ENCODE assay signal across 9 cellular contexts in the genomic region with DNA sequence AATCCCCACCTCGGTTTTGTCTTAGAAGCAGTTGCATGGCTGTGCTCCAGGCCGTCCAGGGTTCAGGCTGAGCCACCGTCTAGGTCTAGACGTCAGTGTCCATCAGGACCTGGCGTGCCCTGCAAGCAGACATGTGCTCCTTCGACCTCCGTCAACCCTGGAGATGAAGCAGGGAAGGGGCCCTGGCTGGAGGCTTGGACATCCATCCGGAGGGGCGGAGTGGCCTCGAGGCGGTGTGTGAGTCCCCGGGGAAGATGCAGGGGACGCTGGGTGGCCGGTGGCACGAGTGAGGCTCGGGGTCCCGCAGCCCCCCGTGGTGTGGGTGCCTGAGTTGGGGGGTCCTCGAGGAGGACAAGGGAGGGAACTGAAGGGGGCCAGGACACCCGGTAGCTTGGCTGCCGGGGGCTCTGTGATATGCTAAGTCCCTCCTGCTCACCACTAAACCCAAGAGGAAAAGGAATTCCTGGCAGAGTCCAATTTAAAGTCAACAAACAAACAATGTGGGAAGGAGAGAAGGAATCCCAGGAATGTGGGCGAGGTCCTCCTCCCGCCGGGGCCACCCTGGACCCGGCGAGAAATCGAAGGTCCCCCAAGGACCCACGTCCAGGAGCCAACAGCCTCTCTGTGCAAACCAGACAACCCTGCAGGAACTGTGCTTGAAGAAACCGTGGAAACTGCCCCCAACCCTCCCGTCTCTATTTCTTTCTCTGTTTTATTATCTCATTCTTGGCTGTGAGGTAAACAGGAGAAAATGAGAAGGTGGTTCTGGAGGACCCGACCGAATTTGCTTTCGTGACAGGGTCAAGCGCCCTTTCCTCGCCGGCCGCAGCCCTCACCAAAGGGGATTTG. TPM values are rescaled to one million over a fixed set of nuclear protein-coding genes. Genes with fewer than 3 reads are reported as not detected.
DNase-seq lines count a peak whose midpoint lies in the region; ATAC-seq and TF ChIP-seq lines count a peak whose summit lies in the region.
"Had no signal": no experiment of that assay in that cellular context is flagged by ENCODE, and none has a peak within 500 bp of the region (broad histone marks: within the 10 kb centered on the region; RNA-seq: fewer than 3 reads in every experiment).

No MANE protein-coding gene starts in this region.

- DNase-seq in PC-3 = peak; percentile 86
- DNase-seq in epithelial cell of proximal tubule (ENCODE audit: low read depth) = no peak
- DNase-seq in HPDE6-E6E7 (ENCODE audit: extremely low spot score) = no peak

- POLR2A ChIA-PET in PC-3 (lab: Charles Lee; ENCODE audit: unreplicated experiment) = no interaction called here

- H4K20me1 ChIP-seq in PC-3 (ENCODE audit: low read length) = no peaks in the 10 kb centered on the region

- no peaks in the 10 kb centered on the region for H3K79me2 ChIP-seq in ACC112 (ENCODE audit: control insufficient read depth, insufficient read depth, low read length, unreplicated experiment)
- peaks cover 52% of the 10 kb centered on the region for H3K79me2 ChIP-seq in PC-3 (ENCODE audit: low read length)

- peak overlapping the region; percentile 93 for H3K4me2 ChIP-seq in PC-3 (ENCODE audit: low read length)

- TSS peak; percentile 83 for BruUV-seq in PC-3 (replicated peaks; lab: Mats Ljungman, UMichigan)

- H3K4me3 ChIP-seq in ACC112 (ENCODE audit: low read depth, low read length) (peak overlapping the region; percentile 66), PC-3 (ENCODE audit: low read length) (peak overlapping the region; percentile 75), epithelial cell of proximal tubule (ENCODE audit: low read depth, low read length) (peak overlapping the region; percentile 39), mesodermal cell (ENCODE audit: extremely low read depth, insufficient read depth, low read length, poor library complexity, severe bottlenecking) (peak overlapping the region; percentile 26)

- no peaks in the 10 kb centered on the region for H3F3A ChIP-seq in PC-3 (ENCODE audit: low read length, unreplicated experiment)

- 0 out of 2 replicates have a peak overlapping the region, but pooled peaks have one; percentile 19 for H3K27ac ChIP-seq in ACC112 (ENCODE audit: low read depth, low read length)
- H3K27ac ChIP-seq in PC-3 (ENCODE audit: low read length) = peak overlapping the region; percentile 86
- H3K27ac ChIP-seq in mesodermal cell (ENCODE audit: low read depth, low read length, severe bottlenecking) = peak overlapping the region; percentile 95

- no peak for TF ChIP-seq CTCF in PC-3 (conservative IDR thresholded peaks at IDR 0.05; ENCODE audit: low read depth, low read length)
- no peak for TF ChIP-seq CTCF in epithelial cell of proximal tubule (conservative IDR thresholded peaks at IDR 0.05; ENCODE audit: low read depth, low read length)

- H3K9me2 ChIP-seq in PC-3 (replicated peaks; ENCODE audit: low read length) = no peaks in the 10 kb centered on the region

- H3K27me3 ChIP-seq in ACC112 (ENCODE audit: insufficient read depth, low read length) = no peaks in the 10 kb centered on the region
- H3K27me3 ChIP-seq in PC-3 (ENCODE audit: low read length) = no peaks in the 10 kb centered on the region

- H3K4me1 ChIP-seq in ACC112 (ENCODE audit: control insufficient read depth, insufficient read depth, low read length, unreplicated experiment) = peaks cover 20% of the 10 kb centered on the region
- peaks cover 12% of the 10 kb centered on the region; the same call in 1 of the 2 replicates for H3K4me1 ChIP-seq in PC-3 (ENCODE audit: insufficient read depth, low read length)
- peaks cover 7% of the 10 kb centered on the region for H3K4me1 ChIP-seq in mesodermal cell (ENCODE audit: control insufficient read depth, insufficient read depth, low read length, poor library complexity, severe bottlenecking)

- CTCF ChIA-PET in PC-3 (lab: Charles Lee) = no interaction called here

- H2AFZ ChIP-seq in ACC112 (ENCODE audit: low read length, unreplicated experiment) (peak overlapping the region; percentile 68), PC-3 (ENCODE audit: low read length) (peak overlapping the region; percentile 67)

- WGBS in mesodermal cell (ENCODE audit: insufficient coverage in 2 of 2), 2 experiments = 14 to 29% methylated on average over 21 to 32 of the region's 37 CpGs

- no peaks in the 10 kb centered on the region for H3K36me3 ChIP-seq in ACC112 (ENCODE audit: insufficient read depth, low read length)
- H3K36me3 ChIP-seq in PC-3 (ENCODE audit: low read depth, low read length) = no peaks in the 10 kb centered on the region
- no peaks in the 10 kb centered on the region for H3K36me3 ChIP-seq in mesodermal cell (ENCODE audit: control insufficient read depth, insufficient read depth, low read length)

- intact Hi-C loops in PC-3 (cut with micrococcal nuclease) = loop anchor here (2.0 kb wide), 1 partner anchor 14 kb away; the partner anchor contains the start of gene PTBP1

- ATAC-seq in PC-3 = peak; percentile 80
- ATAC-seq in HG02970 (IDR thresholded peaks at IDR 0.05; ENCODE audit: low FRiP score, unreplicated experiment) = no peak
- no peak for ATAC-seq in HG03460 (IDR thresholded peaks at IDR 0.05; ENCODE audit: unreplicated experiment)
- ATAC-seq in GM21528 (IDR thresholded peaks at IDR 0.05; ENCODE audit: low FRiP score, unreplicated experiment) = no peak

- peak overlapping the region; percentile 77 for H3K9ac ChIP-seq in PC-3 (ENCODE audit: low read length)

- H3K9me3 ChIP-seq in PC-3 (ENCODE audit: low read length) = no peaks in the 10 kb centered on the region
- H3K9me3 ChIP-seq in mesodermal cell (ENCODE audit: control insufficient read depth, low read length) = no peaks in the 10 kb centered on the region

RNA-seq across cellular contexts. Expression of gene PTBP1, which starts 14.8 kb away (rescaled TPM):
- total RNA-seq in PC-3 (2014; rRNA removed) (395 and 412 TPM in 2 replicates), epithelial cell of proximal tubule (186 and 453 TPM in 2 replicates)
- polyA plus RNA-seq in mesodermal cell (2013, experiment 1 of 2) = 293 TPM
- polyA plus RNA-seq in mesodermal cell (2013, experiment 2 of 2) = 257 TPM

RNA-seq across cellular contexts. Expression of gene MISP, which starts 31.5 kb away (rescaled TPM):
- total RNA-seq in PC-3 (2014; rRNA removed) (115 and 130 TPM in 2 replicates), epithelial cell of proximal tubule (25.2 and 41.5 TPM in 2 replicates)
- polyA plus RNA-seq in mesodermal cell (2013, experiment 1 of 2) = 0.37 TPM
- polyA plus RNA-seq in mesodermal cell (2013, experiment 2 of 2) = 0.15 TPM

RNA-seq across cellular contexts. Expression of gene PLPPR3, which starts 39.3 kb away (rescaled TPM):
- total RNA-seq in PC-3 (2014; rRNA removed) = not detected in 2 replicates
- 0.07 and 0.75 TPM in 2 replicates for total RNA-seq in epithelial cell of proximal tubule
- polyA plus RNA-seq in mesodermal cell (2013, experiment 1 of 2) = 65.4 TPM
- 47.5 TPM for polyA plus RNA-seq in mesodermal cell (2013, experiment 2 of 2)

RNA-seq across cellular contexts. Expression of gene AZU1, which starts 45.2 kb away (rescaled TPM):
- not detected in 2 replicates for total RNA-seq in PC-3 (2014; rRNA removed)
- not detected in 2 replicates for total RNA-seq in epithelial cell of proximal tubule
- polyA plus RNA-seq in mesodermal cell (2013, experiment 1 of 2) = 1.1 TPM
- 1.3 TPM for polyA plus RNA-seq in mesodermal cell (2013, experiment 2 of 2)

RNA-seq across cellular contexts. Expression of gene PRTN3, which starts 58.4 kb away (rescaled TPM):
- total RNA-seq in PC-3 (2014; rRNA removed) (0.29 and 0.40 TPM in 2 replicates), epithelial cell of proximal tubule (not detected in 2 replicates)
- not detected for polyA plus RNA-seq in mesodermal cell (2013, experiment 1 of 2)
- 0.40 TPM for polyA plus RNA-seq in mesodermal cell (2013, experiment 2 of 2)
- polyA plus RNA-seq: AG04450 had no signal

Comparison
In these comparisons a context has a peak if more than half of its experiments do, and no peak if none do; other contexts are left out.
1. H3K27ac ChIP-seq: peak in every context shown above with its lines; median percentile 95 in mesodermal cell; 86 in PC-3; 19 in ACC112.